27 cellular contexts compared by ENCODE assay signal in genomic region chr4:182318256-182318655, GRCh38.
DNase-seq lines count a peak whose midpoint lies in the region; ATAC-seq, FAIRE-seq and TF ChIP-seq lines count a peak whose summit lies in the region.
"Had no signal": no experiment of that assay in that cellular context is flagged by ENCODE, and none has a peak within 500 bp of the region (broad histone marks: within the 10 kb centered on the region; RNA-seq: fewer than 3 reads in every experiment).

No MANE protein-coding gene starts in this region.

- no peaks in the 10 kb centered on the region for H3K36me3 Mint-ChIP-seq in activated CD8-positive, alpha-beta memory T cell treated with anti-CD3 and anti-CD28 coated beads, Interleukin-2, amount 10 ng/mL, durations not matched to agents 7 days and 5 days
- H3K36me3 Mint-ChIP-seq: CD4-positive, CD25-positive, alpha-beta regulatory T cell had no signal

- peaks cover 8% of the 10 kb centered on the region; the same call in 1 of the 2 replicates for H3K9me3 ChIP-seq in HepG2 (ENCODE audit: low read length)
- H3K9me3 ChIP-seq in right lobe of liver: peaks cover 0 to 9% (median 0%) of the 10 kb centered on the region in 4 donors
- H3K9me3 ChIP-seq: SJSA1 had no signal

- WGBS in HepG2 (ENCODE audit: low lambda C conversion rate): 0% methylated on average over 1 of the region's 1 CpG
- WGBS in right lobe of liver (ENCODE audit: insufficient coverage, low coverage, low lambda C conversion rate, missing lambda C conversion rate): 52% methylated on average over 1 of the region's 1 CpG

- no peak overlapping the region for H2AFZ ChIP-seq in HepG2 (ENCODE audit: low read length)
- H2AFZ ChIP-seq: PC-9 had no signal

- no peak overlapping the region for H3K4me3 ChIP-seq in HepG2 (replicated peaks in 1 of 3; ENCODE audit: insufficient read depth in 1 of 3, low read depth in 2 of 3, low read length in 3 of 3)
- no peak overlapping the region for H3K4me3 ChIP-seq in right lobe of liver
- H3K4me3 ChIP-seq in epithelial cell of esophagus (ENCODE audit: low read length): no peak overlapping the region
- H3K4me3 ChIP-seq: BLaER1, PC-9, SJSA1 had no signal

- H3K27me3 ChIP-seq in HepG2 (ENCODE audit: control insufficient read depth in 1 of 2, insufficient read depth in 2 of 2, low read length in 2 of 2) (peaks cover 0 to 7% of the 10 kb centered on the region in 2 experiments; a peak in 1 of 5 replicates), right lobe of liver (no peaks in the 10 kb centered on the region)
- H3K27me3 ChIP-seq: BLaER1, SJSA1 had no signal

- H3K4me3 Mint-ChIP-seq in activated CD8-positive, alpha-beta memory T cell treated with anti-CD3 and anti-CD28 coated beads, Interleukin-2, amount 10 ng/mL, durations not matched to agents 7 days and 5 days: no peak overlapping the region
- H3K4me3 Mint-ChIP-seq: CD4-positive, CD25-positive, alpha-beta regulatory T cell had no signal

- TF ChIP-seq EP300 in HepG2 (IDR thresholded peaks at IDR 0.05; ENCODE audit: low read depth in 2 of 2, low read length in 2 of 2): no peak
- TF ChIP-seq EP300 in HepG2 (CRISPR knock-in tag; IDR thresholded peaks at IDR 0.05; ENCODE audit: borderline replicate concordance): no peak

- H3K4me1 ChIP-seq in HepG2 (ENCODE audit: insufficient read depth, low read length): no peaks in the 10 kb centered on the region
- H3K4me1 ChIP-seq in right lobe of liver: peaks cover 0 to 7% (median 0%) of the 10 kb centered on the region in 4 donors
- H3K4me1 ChIP-seq: BLaER1, SJSA1 had no signal

- H4K20me1 ChIP-seq in HepG2 (ENCODE audit: insufficient read depth, low read length): no peaks in the 10 kb centered on the region
- H4K20me1 ChIP-seq: BLaER1 had no signal

- no TSS peak for BruUV-seq in HepG2 (replicated peaks; lab: Mats Ljungman, UMichigan)

- no peak overlapping the region for H3K9ac ChIP-seq in HepG2 (ENCODE audit: insufficient read depth, low read depth, low read length)
- H3K9ac ChIP-seq: BLaER1 had no signal

- CTCF ChIA-PET in HepG2 (lab: Yijun Ruan, JAX; ENCODE audit: low intra/inter-chr PET ratio, low total read pairs): no interaction called here
- CTCF ChIA-PET in activated CD8-positive, alpha-beta memory T cell treated with anti-CD3 and anti-CD28 coated beads, Interleukin-2, amount 10 ng/mL, durations not matched to agents 7 days and 5 days (lab: Charles Lee): no interaction called here

- no peak for FAIRE-seq in HepG2 (lab: Jason Lieb, UNC)
- FAIRE-seq: GM18507, H54 had no signal

- DNase-seq in HepG2 (ENCODE audit: low spot score) (no peak), right lobe of liver (no peak), epithelial cell of esophagus (ENCODE audit: low read depth) (peak; percentile 34), iris pigment epithelial cell (ENCODE audit: low read depth) (peak; percentile 37), DMS53 (lab: John Stamatoyannopoulos, UW) (no peak), anterior cingulate cortex (lab: John Stamatoyannopoulos, UW) (no peak)
- DNase-seq in activated CD8-positive, alpha-beta memory T cell treated with anti-CD3 and anti-CD28 coated beads, Interleukin-2, amount 10 ng/mL, durations not matched to agents 7 days and 5 days: no peak
- DNase-seq: 8988T; ACHN; CD4-positive, CD25-positive, alpha-beta regulatory T cell; DMS153; Karpas-422; NCI-H1092 treated with DMSO at 0.1 percent for 48 hours; NCI-H1436 treated with DMSO at 0.1 percent for 48 hours; NCI-H187 treated with DMSO at 0.1 percent for 48 hours; NCI-H2171 treated with DMSO at 0.1 percent for 48 hours; NCI-H446; NCI-H526; NCI-H82; NK-92 treated with Interleukin-12 subunit alpha and Interleukin-12 subunit beta, amount 100 ng/mL, for 24 hours; PC-9; Right ventricle myocardium superior had no signal

- TF ChIP-seq RAD21 in HepG2 (CRISPR knock-in tag; IDR thresholded peaks at IDR 0.05): no peak

- no peak overlapping the region for H3K27ac Mint-ChIP-seq in activated CD8-positive, alpha-beta memory T cell treated with anti-CD3 and anti-CD28 coated beads, Interleukin-2, amount 10 ng/mL, durations not matched to agents 7 days and 5 days
- H3K27ac Mint-ChIP-seq: CD4-positive, CD25-positive, alpha-beta regulatory T cell had no signal

- H3K27me3 Mint-ChIP-seq in activated CD8-positive, alpha-beta memory T cell treated with anti-CD3 and anti-CD28 coated beads, Interleukin-2, amount 10 ng/mL, durations not matched to agents 7 days and 5 days: no peaks in the 10 kb centered on the region
- H3K27me3 Mint-ChIP-seq: CD4-positive, CD25-positive, alpha-beta regulatory T cell had no signal

- H3K9me3 Mint-ChIP-seq in activated CD8-positive, alpha-beta memory T cell treated with anti-CD3 and anti-CD28 coated beads, Interleukin-2, amount 10 ng/mL, durations not matched to agents 7 days and 5 days (ENCODE audit: low read depth): peaks cover 5% of the 10 kb centered on the region

- H3K4me2 ChIP-seq in HepG2 (ENCODE audit: low read depth, low read length): no peak overlapping the region
- H3K4me2 ChIP-seq: BLaER1, PC-9 had no signal

- no peak for ATAC-seq in HepG2
- no peak for ATAC-seq in right lobe of liver
- no peak for ATAC-seq in activated CD8-positive, alpha-beta memory T cell treated with anti-CD3 and anti-CD28 coated beads, Interleukin-2, amount 10 ng/mL, durations not matched to agents 7 days and 5 days

- in situ Hi-C loops in HepG2 (cut with HindIII; ENCODE audit: extremely low pct_ligation_motif_present, low pct_unique_long_range_greater_than_20kb): no loop called here

- H3K79me2 ChIP-seq in HepG2 (ENCODE audit: insufficient read depth, low read length): no peaks in the 10 kb centered on the region

- TF ChIP-seq CTCF in HepG2 (CRISPR knock-in tag; IDR thresholded peaks at IDR 0.05): no peak
- TF ChIP-seq CTCF in right lobe of liver (IDR thresholded peaks at IDR 0.05): no peak
- TF ChIP-seq CTCF in epithelial cell of esophagus (IDR thresholded peaks at IDR 0.05; ENCODE audit: insufficient read depth, low read depth, low read length, missing control alignments): no peak

- no peaks in the 10 kb centered on the region for H3K36me3 ChIP-seq in HepG2 (replicated peaks in 1 of 2; ENCODE audit: control insufficient read depth in 1 of 2, insufficient read depth in 2 of 2, low read length in 2 of 2)
- H3K36me3 ChIP-seq in right lobe of liver: no peaks in the 10 kb centered on the region
- H3K36me3 ChIP-seq: SJSA1 had no signal

- no peaks in the 10 kb centered on the region for H3K4me1 Mint-ChIP-seq in activated CD8-positive, alpha-beta memory T cell treated with anti-CD3 and anti-CD28 coated beads, Interleukin-2, amount 10 ng/mL, durations not matched to agents 7 days and 5 days
- H3K4me1 Mint-ChIP-seq: CD4-positive, CD25-positive, alpha-beta regulatory T cell had no signal

- no peak overlapping the region for H3K27ac ChIP-seq in HepG2 (ENCODE audit: extremely low read length, insufficient read depth, low read length)
- H3K27ac ChIP-seq in right lobe of liver: no peak overlapping the region
- H3K27ac ChIP-seq: BLaER1, HL-60, PC-9, SJSA1 had no signal

- POLR2A ChIA-PET in HepG2 (lab: Yijun Ruan, JAX): no interaction called here

- intact Hi-C loops in HepG2 (cut with micrococcal nuclease; ENCODE audit: unreplicated experiment): no loop called here
- intact Hi-C loops in right lobe of liver (cut with DNase I): no loop called here

- TF ChIP-seq POLR2A in HepG2 (IDR thresholded peaks at IDR 0.05; ENCODE audit: insufficient read depth in 1 of 2, low read depth in 2 of 2, low read length in 2 of 2) (no peak), right lobe of liver (IDR thresholded peaks at IDR 0.05) (no peak)

TF ChIP-seq in HepG2, 621 proteins besides CTCF, POLR2A, EP300 and RAD21:
- TF ChIP-seq ZNF224 (CRISPR knock-in tag; IDR thresholded peaks at IDR 0.05) (no peak), THAP7 (CRISPR knock-in tag; IDR thresholded peaks at IDR 0.05) (no peak), ATF7 (IDR thresholded peaks at IDR 0.05) (peak; percentile 86), ATF7 (CRISPR knock-in tag; IDR thresholded peaks at IDR 0.05) (no peak)

Comparison
In these comparisons a context has a peak if more than half of its experiments do, and no peak if none do; other contexts are left out.
1. DNase-seq: peak in epithelial cell of esophagus (single experiment) and iris pigment epithelial cell (single experiment); none in HepG2 (single experiment), right lobe of liver (0 of 3), DMS53 (single experiment), activated CD8-positive, alpha-beta memory T cell treated with anti-CD3 and anti-CD28 coated beads, Interleukin-2, amount 10 ng/mL, durations not matched to agents 7 days and 5 days (single experiment) and anterior cingulate cortex (0 of 58).